In the genomic region with DNA sequence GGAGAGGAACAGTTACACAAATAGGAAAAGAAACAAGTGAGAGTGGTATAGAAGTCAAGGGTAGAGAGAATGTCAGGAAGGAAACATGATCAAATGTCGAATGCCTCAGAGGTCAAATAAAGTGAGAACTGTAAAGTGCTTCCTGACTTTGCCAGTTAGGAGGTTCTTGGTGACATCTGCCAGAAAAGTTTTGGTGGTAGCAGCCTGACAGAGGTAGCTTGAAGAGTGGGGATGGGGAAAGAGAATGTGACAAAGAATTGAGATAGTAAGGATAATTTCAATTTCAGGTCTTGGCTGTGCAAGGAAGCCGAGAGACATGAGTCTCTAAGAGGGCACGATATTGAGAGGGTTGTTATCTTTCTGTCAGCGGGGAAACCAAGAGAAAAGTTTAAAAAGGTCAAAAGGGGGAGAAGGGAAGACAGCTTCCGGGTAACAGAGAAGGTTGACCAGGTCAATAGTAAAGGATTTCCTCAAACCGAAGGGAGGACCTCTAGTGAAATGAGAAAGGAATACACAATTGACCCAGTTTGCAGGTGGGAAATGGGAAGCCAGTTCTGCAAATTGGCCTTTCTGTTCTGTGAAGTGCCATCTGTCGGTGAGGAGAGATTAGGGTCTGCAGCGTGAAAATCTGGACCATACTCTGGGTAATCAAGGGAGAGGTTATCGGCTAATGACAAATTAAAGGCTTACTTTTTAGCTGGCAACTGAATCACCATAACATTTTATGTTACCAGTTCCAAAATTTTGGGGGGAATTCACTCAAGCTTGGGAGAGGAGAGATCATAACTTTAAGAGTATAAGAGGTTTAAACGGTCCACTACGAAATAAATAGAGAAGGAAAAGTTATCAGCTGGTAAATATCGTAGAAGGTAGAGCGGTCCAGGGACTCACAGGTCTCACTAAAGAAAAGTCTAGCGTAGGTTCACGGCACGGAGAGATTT, we compare ENCODE assay signal across 1 cellular context.
TF ChIP-seq lines count a peak whose summit lies in the region.

No MANE protein-coding gene starts in this region.

TF ChIP-seq in HepG2, 621 proteins besides CTCF, POLR2A, EP300 and RAD21 (continued from another document and continues in another):
- TF ChIP-seq, protein P1, sequence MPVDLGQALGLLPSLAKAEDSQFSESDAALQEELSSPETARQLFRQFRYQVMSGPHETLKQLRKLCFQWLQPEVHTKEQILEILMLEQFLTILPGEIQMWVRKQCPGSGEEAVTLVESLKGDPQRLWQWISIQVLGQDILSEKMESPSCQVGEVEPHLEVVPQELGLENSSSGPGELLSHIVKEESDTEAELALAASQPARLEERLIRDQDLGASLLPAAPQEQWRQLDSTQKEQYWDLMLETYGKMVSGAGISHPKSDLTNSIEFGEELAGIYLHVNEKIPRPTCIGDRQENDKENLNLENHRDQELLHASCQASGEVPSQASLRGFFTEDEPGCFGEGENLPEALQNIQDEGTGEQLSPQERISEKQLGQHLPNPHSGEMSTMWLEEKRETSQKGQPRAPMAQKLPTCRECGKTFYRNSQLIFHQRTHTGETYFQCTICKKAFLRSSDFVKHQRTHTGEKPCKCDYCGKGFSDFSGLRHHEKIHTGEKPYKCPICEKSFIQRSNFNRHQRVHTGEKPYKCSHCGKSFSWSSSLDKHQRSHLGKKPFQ (CRISPR knock-in tag; IDR thresholded peaks at IDR 0.05; ENCODE audit: insufficient replicate concordance), result no peak
- TF ChIP-seq SP5 (CRISPR knock-in tag; IDR thresholded peaks at IDR 0.05; ENCODE audit: borderline replicate concordance, low read depth) (no peak), POGZ (CRISPR knock-in tag; IDR thresholded peaks at IDR 0.05) (no peak; the same call in 1 of the 2 replicates), HOXD1 (CRISPR knock-in tag; IDR thresholded peaks at IDR 0.05) (no peak), ZNF484 (CRISPR knock-in tag; IDR thresholded peaks at IDR 0.05; ENCODE audit: borderline replicate concordance, low read depth) (no peak), NR3C1 (CRISPR knock-in tag; IDR thresholded peaks at IDR 0.05) (no peak), ZFP36L2 (CRISPR knock-in tag; IDR thresholded peaks at IDR 0.05) (no peak), ZNF430 (CRISPR knock-in tag; IDR thresholded peaks at IDR 0.05) (no peak; the same call in none of the 2 replicates), ZKSCAN8 (CRISPR knock-in tag; IDR thresholded peaks at IDR 0.05; ENCODE audit: borderline replicate concordance) (0 out of 2 replicates have a peak, but pooled peaks have one; percentile 5), HNRNPK (IDR thresholded peaks at IDR 0.05; ENCODE audit: low read depth, low read length, poor library complexity, severe bottlenecking) (no peak), ASH2L (IDR thresholded peaks at IDR 0.05; ENCODE audit: insufficient read length, low read depth, low read length) (no peak), RFXANK (CRISPR knock-in tag; IDR thresholded peaks at IDR 0.05) (no peak), MYC (CRISPR knock-in tag; IDR thresholded peaks at IDR 0.05; ENCODE audit: borderline replicate concordance) (no peak), CEBPB (IDR thresholded peaks at IDR 0.05; ENCODE audit: borderline replicate concordance, low read depth, low read length) (no peak), TBL1XR1 (IDR thresholded peaks at IDR 0.05; ENCODE audit: borderline replicate concordance, low read length, partially characterized antibody) (no peak), ZBTB20 (CRISPR knock-in tag; IDR thresholded peaks at IDR 0.05; ENCODE audit: borderline replicate concordance, low read depth) (no peak), DR1 (CRISPR knock-in tag; IDR thresholded peaks at IDR 0.05) (no peak), CENPT (CRISPR knock-in tag; IDR thresholded peaks at IDR 0.05; ENCODE audit: low read depth) (no peak), ZNF678 (CRISPR knock-in tag; IDR thresholded peaks at IDR 0.05) (no peak), MAZ (IDR thresholded peaks at IDR 0.05; ENCODE audit: borderline replicate concordance, low read depth, low read length) (no peak), MAZ (CRISPR knock-in tag; IDR thresholded peaks at IDR 0.05; ENCODE audit: low read depth) (no peak), JARID2 (CRISPR knock-in tag; IDR thresholded peaks at IDR 0.05; ENCODE audit: insufficient replicate concordance) (no peak), CBX1 (IDR thresholded peaks at IDR 0.05; ENCODE audit: low read depth) (no peak), ZNF549 (CRISPR knock-in tag; IDR thresholded peaks at IDR 0.05) (0 out of 2 replicates have a peak, but pooled peaks have one; percentile 15), NPAS2 (CRISPR knock-in tag; IDR thresholded peaks at IDR 0.05; ENCODE audit: borderline replicate concordance) (no peak), NAIF1 (CRISPR knock-in tag; IDR thresholded peaks at IDR 0.05; ENCODE audit: borderline replicate concordance) (no peak), SIN3A (IDR thresholded peaks at IDR 0.05; ENCODE audit: borderline replicate concordance, low read depth, low read length) (peak; percentile 76; the same call in 1 of the 2 replicates), RORA (CRISPR knock-in tag; IDR thresholded peaks at IDR 0.05) (no peak), ZNF550 (CRISPR knock-in tag; IDR thresholded peaks at IDR 0.05; ENCODE audit: borderline replicate concordance) (no peak), ZNF451 (CRISPR knock-in tag; IDR thresholded peaks at IDR 0.05) (no peak), ZNF780A (CRISPR knock-in tag; IDR thresholded peaks at IDR 0.05) (no peak), PHF21A (CRISPR knock-in tag; IDR thresholded peaks at IDR 0.05) (no peak), FOXA1 (IDR thresholded peaks at IDR 0.05) (no peak), FOXA1 (CRISPR knock-in tag; IDR thresholded peaks at IDR 0.05) (0 out of 2 replicates have a peak, but pooled peaks have one; percentile 11), REL (CRISPR knock-in tag; conservative IDR thresholded peaks at IDR 0.05) (no peak), SMAD1 (CRISPR knock-in tag; IDR thresholded peaks at IDR 0.05; ENCODE audit: borderline replicate concordance, low read depth) (no peak), JDP2 (CRISPR knock-in tag; IDR thresholded peaks at IDR 0.05; ENCODE audit: borderline replicate concordance) (no peak), MTA3 (CRISPR knock-in tag; IDR thresholded peaks at IDR 0.05) (no peak), DMAP1 (CRISPR knock-in tag; IDR thresholded peaks at IDR 0.05) (no peak)
- TF ChIP-seq, protein P2, sequence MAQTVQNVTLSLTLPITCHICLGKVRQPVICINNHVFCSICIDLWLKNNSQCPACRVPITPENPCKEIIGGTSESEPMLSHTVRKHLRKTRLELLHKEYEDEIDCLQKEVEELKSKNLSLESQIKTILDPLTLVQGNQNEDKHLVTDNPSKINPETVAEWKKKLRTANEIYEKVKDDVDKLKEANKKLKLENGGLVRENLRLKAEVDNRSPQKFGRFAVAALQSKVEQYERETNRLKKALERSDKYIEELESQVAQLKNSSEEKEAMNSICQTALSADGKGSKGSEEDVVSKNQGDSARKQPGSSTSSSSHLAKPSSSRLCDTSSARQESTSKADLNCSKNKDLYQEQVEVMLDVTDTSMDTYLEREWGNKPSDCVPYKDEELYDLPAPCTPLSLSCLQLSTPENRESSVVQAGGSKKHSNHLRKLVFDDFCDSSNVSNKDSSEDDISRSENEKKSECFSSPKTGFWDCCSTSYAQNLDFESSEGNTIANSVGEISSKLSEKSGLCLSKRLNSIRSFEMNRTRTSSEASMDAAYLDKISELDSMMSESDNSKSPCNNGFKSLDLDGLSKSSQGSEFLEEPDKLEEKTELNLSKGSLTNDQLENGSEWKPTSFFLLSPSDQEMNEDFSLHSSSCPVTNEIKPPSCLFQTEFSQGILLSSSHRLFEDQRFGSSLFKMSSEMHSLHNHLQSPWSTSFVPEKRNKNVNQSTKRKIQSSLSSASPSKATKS (CRISPR knock-in tag; IDR thresholded peaks at IDR 0.05), result 0 out of 2 replicates have a peak, but pooled peaks have one; percentile 53
- TF ChIP-seq, protein P3, sequence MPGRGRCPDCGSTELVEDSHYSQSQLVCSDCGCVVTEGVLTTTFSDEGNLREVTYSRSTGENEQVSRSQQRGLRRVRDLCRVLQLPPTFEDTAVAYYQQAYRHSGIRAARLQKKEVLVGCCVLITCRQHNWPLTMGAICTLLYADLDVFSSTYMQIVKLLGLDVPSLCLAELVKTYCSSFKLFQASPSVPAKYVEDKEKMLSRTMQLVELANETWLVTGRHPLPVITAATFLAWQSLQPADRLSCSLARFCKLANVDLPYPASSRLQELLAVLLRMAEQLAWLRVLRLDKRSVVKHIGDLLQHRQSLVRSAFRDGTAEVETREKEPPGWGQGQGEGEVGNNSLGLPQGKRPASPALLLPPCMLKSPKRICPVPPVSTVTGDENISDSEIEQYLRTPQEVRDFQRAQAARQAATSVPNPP (CRISPR knock-in tag; IDR thresholded peaks at IDR 0.05), result no peak
- TF ChIP-seq, protein P4, sequence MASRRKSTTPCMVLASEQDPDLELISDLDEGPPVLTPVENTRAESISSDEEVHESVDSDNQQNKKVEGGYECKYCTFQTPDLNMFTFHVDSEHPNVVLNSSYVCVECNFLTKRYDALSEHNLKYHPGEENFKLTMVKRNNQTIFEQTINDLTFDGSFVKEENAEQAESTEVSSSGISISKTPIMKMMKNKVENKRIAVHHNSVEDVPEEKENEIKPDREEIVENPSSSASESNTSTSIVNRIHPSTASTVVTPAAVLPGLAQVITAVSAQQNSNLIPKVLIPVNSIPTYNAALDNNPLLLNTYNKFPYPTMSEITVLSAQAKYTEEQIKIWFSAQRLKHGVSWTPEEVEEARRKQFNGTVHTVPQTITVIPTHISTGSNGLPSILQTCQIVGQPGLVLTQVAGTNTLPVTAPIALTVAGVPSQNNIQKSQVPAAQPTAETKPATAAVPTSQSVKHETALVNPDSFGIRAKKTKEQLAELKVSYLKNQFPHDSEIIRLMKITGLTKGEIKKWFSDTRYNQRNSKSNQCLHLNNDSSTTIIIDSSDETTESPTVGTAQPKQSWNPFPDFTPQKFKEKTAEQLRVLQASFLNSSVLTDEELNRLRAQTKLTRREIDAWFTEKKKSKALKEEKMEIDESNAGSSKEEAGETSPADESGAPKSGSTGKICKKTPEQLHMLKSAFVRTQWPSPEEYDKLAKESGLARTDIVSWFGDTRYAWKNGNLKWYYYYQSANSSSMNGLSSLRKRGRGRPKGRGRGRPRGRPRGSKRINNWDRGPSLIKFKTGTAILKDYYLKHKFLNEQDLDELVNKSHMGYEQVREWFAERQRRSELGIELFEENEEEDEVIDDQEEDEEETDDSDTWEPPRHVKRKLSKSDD (CRISPR knock-in tag; IDR thresholded peaks at IDR 0.05; ENCODE audit: low read depth), result no peak
- TF ChIP-seq, protein P5, sequence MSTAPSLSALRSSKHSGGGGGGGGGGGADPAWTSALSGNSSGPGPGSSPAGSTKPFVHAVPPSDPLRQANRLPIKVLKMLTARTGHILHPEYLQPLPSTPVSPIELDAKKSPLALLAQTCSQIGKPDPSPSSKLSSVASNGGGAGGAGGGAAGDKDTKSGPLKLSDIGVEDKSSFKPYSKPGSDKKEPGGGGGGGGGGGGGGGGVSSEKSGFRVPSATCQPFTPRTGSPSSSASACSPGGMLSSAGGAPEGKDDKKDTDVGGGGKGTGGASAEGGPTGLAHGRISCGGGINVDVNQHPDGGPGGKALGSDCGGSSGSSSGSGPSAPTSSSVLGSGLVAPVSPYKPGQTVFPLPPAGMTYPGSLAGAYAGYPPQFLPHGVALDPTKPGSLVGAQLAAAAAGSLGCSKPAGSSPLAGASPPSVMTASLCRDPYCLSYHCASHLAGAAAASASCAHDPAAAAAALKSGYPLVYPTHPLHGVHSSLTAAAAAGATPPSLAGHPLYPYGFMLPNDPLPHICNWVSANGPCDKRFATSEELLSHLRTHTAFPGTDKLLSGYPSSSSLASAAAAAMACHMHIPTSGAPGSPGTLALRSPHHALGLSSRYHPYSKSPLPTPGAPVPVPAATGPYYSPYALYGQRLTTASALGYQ (CRISPR knock-in tag; IDR thresholded peaks at IDR 0.05), result peak; percentile 49; the same call in 1 of the 2 replicates
- TF ChIP-seq, protein P6, sequence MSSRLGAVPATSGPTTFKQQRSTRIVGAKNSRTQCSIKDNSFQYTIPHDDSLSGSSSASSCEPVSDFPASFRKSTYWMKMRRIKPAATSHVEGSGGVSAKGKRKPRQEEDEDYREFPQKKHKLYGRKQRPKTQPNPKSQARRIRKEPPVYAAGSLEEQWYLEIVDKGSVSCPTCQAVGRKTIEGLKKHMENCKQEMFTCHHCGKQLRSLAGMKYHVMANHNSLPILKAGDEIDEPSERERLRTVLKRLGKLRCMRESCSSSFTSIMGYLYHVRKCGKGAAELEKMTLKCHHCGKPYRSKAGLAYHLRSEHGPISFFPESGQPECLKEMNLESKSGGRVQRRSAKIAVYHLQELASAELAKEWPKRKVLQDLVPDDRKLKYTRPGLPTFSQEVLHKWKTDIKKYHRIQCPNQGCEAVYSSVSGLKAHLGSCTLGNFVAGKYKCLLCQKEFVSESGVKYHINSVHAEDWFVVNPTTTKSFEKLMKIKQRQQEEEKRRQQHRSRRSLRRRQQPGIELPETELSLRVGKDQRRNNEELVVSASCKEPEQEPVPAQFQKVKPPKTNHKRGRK (CRISPR knock-in tag; IDR thresholded peaks at IDR 0.05), result no peak
- TF ChIP-seq, protein P7, sequence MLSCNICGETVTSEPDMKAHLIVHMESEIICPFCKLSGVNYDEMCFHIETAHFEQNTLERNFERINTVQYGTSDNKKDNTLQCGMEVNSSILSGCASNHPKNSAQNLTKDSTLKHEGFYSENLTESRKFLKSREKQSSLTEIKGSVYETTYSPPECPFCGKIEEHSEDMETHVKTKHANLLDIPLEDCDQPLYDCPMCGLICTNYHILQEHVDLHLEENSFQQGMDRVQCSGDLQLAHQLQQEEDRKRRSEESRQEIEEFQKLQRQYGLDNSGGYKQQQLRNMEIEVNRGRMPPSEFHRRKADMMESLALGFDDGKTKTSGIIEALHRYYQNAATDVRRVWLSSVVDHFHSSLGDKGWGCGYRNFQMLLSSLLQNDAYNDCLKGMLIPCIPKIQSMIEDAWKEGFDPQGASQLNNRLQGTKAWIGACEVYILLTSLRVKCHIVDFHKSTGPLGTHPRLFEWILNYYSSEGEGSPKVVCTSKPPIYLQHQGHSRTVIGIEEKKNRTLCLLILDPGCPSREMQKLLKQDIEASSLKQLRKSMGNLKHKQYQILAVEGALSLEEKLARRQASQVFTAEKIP (CRISPR knock-in tag; IDR thresholded peaks at IDR 0.05; ENCODE audit: borderline replicate concordance), result no peak
- TF ChIP-seq, protein P8, sequence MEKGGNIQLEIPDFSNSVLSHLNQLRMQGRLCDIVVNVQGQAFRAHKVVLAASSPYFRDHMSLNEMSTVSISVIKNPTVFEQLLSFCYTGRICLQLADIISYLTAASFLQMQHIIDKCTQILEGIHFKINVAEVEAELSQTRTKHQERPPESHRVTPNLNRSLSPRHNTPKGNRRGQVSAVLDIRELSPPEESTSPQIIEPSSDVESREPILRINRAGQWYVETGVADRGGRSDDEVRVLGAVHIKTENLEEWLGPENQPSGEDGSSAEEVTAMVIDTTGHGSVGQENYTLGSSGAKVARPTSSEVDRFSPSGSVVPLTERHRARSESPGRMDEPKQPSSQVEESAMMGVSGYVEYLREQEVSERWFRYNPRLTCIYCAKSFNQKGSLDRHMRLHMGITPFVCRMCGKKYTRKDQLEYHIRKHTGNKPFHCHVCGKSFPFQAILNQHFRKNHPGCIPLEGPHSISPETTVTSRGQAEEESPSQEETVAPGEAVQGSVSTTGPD (CRISPR knock-in tag; IDR thresholded peaks at IDR 0.05), result no peak; the same call in 1 of the 2 replicates
